Comparison of ENCODE assay signal across 19 cellular contexts in the genomic region with DNA sequence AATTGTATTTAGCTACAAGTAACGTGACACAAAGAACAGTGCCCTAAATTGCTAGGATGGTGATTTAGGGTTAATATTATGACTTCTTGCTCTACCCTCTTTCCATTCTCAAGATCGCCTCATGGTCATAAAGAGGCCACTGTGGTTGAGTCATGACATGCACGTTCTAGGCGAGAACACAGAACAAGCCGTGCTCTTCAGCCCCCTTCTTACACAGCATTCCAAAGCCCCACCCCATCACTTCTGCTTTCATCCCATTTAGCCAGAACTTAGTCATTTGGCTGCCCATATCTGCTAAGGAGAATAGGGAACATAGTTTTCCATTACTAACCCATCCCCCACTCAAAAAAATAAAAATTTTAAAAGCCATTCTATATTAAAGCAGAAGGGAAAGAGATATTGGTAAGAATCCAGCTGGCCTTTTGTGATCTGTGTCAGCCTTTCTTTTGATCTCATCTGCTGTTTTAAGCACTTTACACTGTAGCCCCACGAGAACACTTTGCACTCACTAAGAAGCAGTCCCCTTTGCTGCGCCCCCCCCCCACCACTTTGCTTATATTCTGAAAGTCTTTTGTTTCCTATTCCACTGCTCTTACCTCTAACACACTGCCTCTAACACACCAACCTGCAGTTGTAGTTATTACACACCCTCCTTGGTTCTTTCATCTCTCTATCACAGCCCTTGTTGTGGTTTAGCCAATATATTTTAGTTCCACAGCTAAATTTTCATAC. TPM values are rescaled to one million over a fixed set of nuclear protein-coding genes. Genes with fewer than 3 reads are reported as not detected.
A peak's percentile ranks its signal among the peaks of the same experiment; 100 is the strongest.
DNase-seq lines count a peak whose midpoint lies in the region; ATAC-seq and TF ChIP-seq lines count a peak whose summit lies in the region.
"Had no signal": no experiment of that assay in that cellular context is flagged by ENCODE, and none has a peak within 500 bp of the region (broad histone marks: within the 10 kb centered on the region; RNA-seq: fewer than 3 reads in every experiment).

No MANE protein-coding gene starts in this region.

- H3K4me3 ChIP-seq in foreskin fibroblast (ENCODE audit: low read depth in 1 of 2, low read length in 2 of 2) (no peak overlapping the region), prostate gland (no peak overlapping the region), osteoblast (ENCODE audit: insufficient read depth, low read length) (no peak overlapping the region)
- H3K4me3 ChIP-seq: gastrocnemius medialis, suprapubic skin had no signal

- H3K79me1 ChIP-seq in H9 (ENCODE audit: insufficient read depth, low read depth, low read length, poor library complexity, severe bottlenecking) = no peaks in the 10 kb centered on the region

- H3T11ph ChIP-seq in H9 (ENCODE audit: low read length) = no peak overlapping the region

- no peaks in the 10 kb centered on the region; the same call in 1 of the 2 replicates for H3K27me3 Mint-ChIP-seq in H9 (ENCODE audit: low read depth)

- no peak for TF ChIP-seq POLR2A in prostate gland (IDR thresholded peaks at IDR 0.05)

- H4K8ac ChIP-seq in H9 (replicated peaks; ENCODE audit: insufficient read length, low read depth, low read length) = no peak overlapping the region

- H3K18ac ChIP-seq in H9 (ENCODE audit: insufficient read length, low read depth, low read length) = no peak overlapping the region

- no peak overlapping the region for H3K27ac Mint-ChIP-seq in H9
- H3K27ac Mint-ChIP-seq: activated CD4-positive, alpha-beta T cell treated with anti-CD3 and anti-CD28 coated beads for 36 hours; activated T-cell treated with anti-CD3 and anti-CD28 coated beads, Interleukin-2, amount 50 U/mL, for 24 hours; T-cell had no signal

- no peak overlapping the region for H2AFZ ChIP-seq in osteoblast (ENCODE audit: low read length)
- no peak overlapping the region for H2AFZ ChIP-seq in H9 (ENCODE audit: low read length)

- no peak overlapping the region for H3K4me2 ChIP-seq in osteoblast (ENCODE audit: insufficient read depth, low read length)
- no peak overlapping the region for H3K4me2 ChIP-seq in H9 (ENCODE audit: insufficient read depth, insufficient read length, low read length)

- H4K91ac ChIP-seq in H9 (ENCODE audit: insufficient read length, low read depth, low read length) = no peak overlapping the region

- CTCF ChIA-PET in RWPE1 (lab: Yijun Ruan, JAX) = interaction anchor here (0.5 kb wide), 2 partner anchors 310 to 1241 kb away, joined by 3 to 4 read pairs; no protein-coding TSS in a partner anchor

- no peak overlapping the region for H4K5ac ChIP-seq in H9 (ENCODE audit: insufficient read length, low read depth, low read length)

- no peak overlapping the region for H3K4ac ChIP-seq in H9 (ENCODE audit: low read depth, low read length)

- no peaks in the 10 kb centered on the region for H3K23me2 ChIP-seq in H9 (ENCODE audit: insufficient read length, low read depth, low read length, poor library complexity, severe bottlenecking)

- H3K9me3 ChIP-seq in prostate gland (no peaks in the 10 kb centered on the region), osteoblast (ENCODE audit: low read depth, low read length) (no peaks in the 10 kb centered on the region), H9 (ENCODE audit: control insufficient read depth, low read depth, low read length) (no peaks in the 10 kb centered on the region)
- H3K9me3 ChIP-seq: gastrocnemius medialis, neutrophil, suprapubic skin had no signal

- H3K36me3 Mint-ChIP-seq in H9 (ENCODE audit: insufficient read depth in 1 of 3, low read depth in 3 of 3) = no peaks in the 10 kb centered on the region
- H3K36me3 Mint-ChIP-seq: T-cell had no signal

- H3K27me3 ChIP-seq in prostate gland (replicated peaks; ENCODE audit: insufficient read depth) = no peaks in the 10 kb centered on the region
- no peaks in the 10 kb centered on the region for H3K27me3 ChIP-seq in osteoblast (ENCODE audit: insufficient read depth, low read length)
- H3K27me3 ChIP-seq in H9 (ENCODE audit: insufficient read depth, low read length) = no peaks in the 10 kb centered on the region
- H3K27me3 ChIP-seq: gastrocnemius medialis, neutrophil, suprapubic skin had no signal

- H3K27ac ChIP-seq in RWPE1 (no peak overlapping the region), prostate gland (peak overlapping the region; percentile 2 to 11), osteoblast (ENCODE audit: low read depth, low read length) (no peak overlapping the region), H9 (ENCODE audit: insufficient read length, low read depth, low read length) (no peak overlapping the region)
- H3K27ac ChIP-seq: gastrocnemius medialis, neutrophil, suprapubic skin had no signal

- H2BK15ac ChIP-seq in H9 (ENCODE audit: low read depth, low read length) = no peak overlapping the region

- no peak overlapping the region for H3K9ac ChIP-seq in H9 (ENCODE audit: extremely low read depth, insufficient read length, low read length)

- no peak for TF ChIP-seq CTCF in RWPE1 (conservative IDR thresholded peaks at IDR 0.05; ENCODE audit: low read depth)
- no peak for TF ChIP-seq CTCF in foreskin fibroblast (IDR thresholded peaks at IDR 0.05; ENCODE audit: low read depth, low read length)
- TF ChIP-seq CTCF in prostate gland (IDR thresholded peaks at IDR 0.05) = no peak
- TF ChIP-seq CTCF in osteoblast (IDR thresholded peaks at IDR 0.05; ENCODE audit: extremely low read depth, low read depth, low read length) = no peak
- TF ChIP-seq CTCF in H9 (conservative IDR thresholded peaks at IDR 0.05) = no peak

- H3K79me2 ChIP-seq in osteoblast (ENCODE audit: insufficient read depth, low read length) (no peaks in the 10 kb centered on the region), H9 (ENCODE audit: insufficient read depth, low read length) (no peaks in the 10 kb centered on the region)

- H3K4me3 Mint-ChIP-seq in H9 = no peak overlapping the region
- H3K4me3 Mint-ChIP-seq: activated CD4-positive, alpha-beta T cell treated with anti-CD3 and anti-CD28 coated beads for 36 hours; activated T-cell treated with anti-CD3 and anti-CD28 coated beads, Interleukin-2, amount 50 U/mL, for 24 hours; T-cell had no signal

- H3K4me1 ChIP-seq in prostate gland (replicated peaks) (no peaks in the 10 kb centered on the region), osteoblast (ENCODE audit: insufficient read depth, low read length) (no peaks in the 10 kb centered on the region), H9 (ENCODE audit: insufficient read depth, low read length) (no peaks in the 10 kb centered on the region)
- H3K4me1 ChIP-seq: suprapubic skin had no signal

- WGBS in prostate gland = 28% methylated on average over 7 of the region's 7 CpGs
- no CpG with 5 or more reads among the region's 7 CpGs for WGBS in H9 (ENCODE audit: extremely low coverage, insufficient read length, low lambda C conversion rate)

- POLR2A ChIA-PET in RWPE1 (lab: Yijun Ruan, JAX; ENCODE audit: low non-redundant PET) = no interaction called here

- H3K9me3 Mint-ChIP-seq in H9 = no peaks in the 10 kb centered on the region
- H3K9me3 Mint-ChIP-seq: activated T-cell treated with anti-CD3 and anti-CD28 coated beads, Interleukin-2, amount 50 U/mL, for 24 hours; T-cell had no signal

- no peak overlapping the region for H2BK120ac ChIP-seq in H9 (ENCODE audit: low read depth, low read length, poor library complexity, severe bottlenecking)

- no peak overlapping the region for H2BK5ac ChIP-seq in H9 (ENCODE audit: insufficient read length, low read length)

- no peak for ATAC-seq in GM21360 (IDR thresholded peaks at IDR 0.05; ENCODE audit: unreplicated experiment)
- no peak for ATAC-seq in GM18873 (IDR thresholded peaks at IDR 0.05; ENCODE audit: low FRiP score, unreplicated experiment)
- ATAC-seq: activated CD4-positive, alpha-beta T cell treated with anti-CD3 and anti-CD28 coated beads for 36 hours; T-cell had no signal

- 0 out of 4 replicates have a peak, but pooled peaks cover 0 to 10% of the 10 kb centered on the region in 2 experiments for H3K4me1 Mint-ChIP-seq in H9
- H3K4me1 Mint-ChIP-seq: activated CD4-positive, alpha-beta T cell treated with anti-CD3 and anti-CD28 coated beads for 36 hours; T-cell had no signal

- H3K14ac ChIP-seq in H9 (ENCODE audit: insufficient read depth, low read length) = no peak overlapping the region; the same call in 1 of the 2 replicates

- H2BK12ac ChIP-seq in H9 (ENCODE audit: insufficient read length, low read depth, low read length) = no peak overlapping the region

- no peak overlapping the region for H2AK5ac ChIP-seq in H9 (ENCODE audit: insufficient read length, low read length)

- H3K56ac ChIP-seq in H9 (ENCODE audit: insufficient read length, low read depth, low read length) = no peak overlapping the region

- DNase-seq in COLO829 (ENCODE audit: low spot score) (peak; percentile 58), RWPE1 (ENCODE audit: low spot score) (peak; percentile 32), foreskin fibroblast (peak; percentile 16 to 76), prostate gland (ENCODE audit: low spot score) (no peak), osteoblast (ENCODE audit: insufficient read length, low spot score, missing footprints) (no peak), H9 (no peak)
- DNase-seq: ACHN; activated CD4-positive, alpha-beta T cell treated with anti-CD3 and anti-CD28 coated beads for 36 hours; activated T-cell treated with anti-CD3 and anti-CD28 coated beads, Interleukin-2, amount 50 U/mL, for 24 hours; amygdala; gastrocnemius medialis; IMR-90; kidney; NCI-H1105 treated with DMSO at 0.1 percent for 48 hours; T-cell had no signal

- no peak overlapping the region for H3K23ac ChIP-seq in H9 (ENCODE audit: insufficient read length, low read depth, low read length)

- H3K36me3 ChIP-seq in prostate gland (no peaks in the 10 kb centered on the region), osteoblast (ENCODE audit: insufficient read depth, low read length) (no peaks in the 10 kb centered on the region)
- H3K36me3 ChIP-seq: gastrocnemius medialis, neutrophil, suprapubic skin had no signal

- H4K20me1 ChIP-seq in osteoblast (ENCODE audit: insufficient read depth, low read length) = no peaks in the 10 kb centered on the region
- no peaks in the 10 kb centered on the region for H4K20me1 ChIP-seq in H9 (ENCODE audit: control insufficient read depth, insufficient read depth, insufficient read length)

- intact Hi-C loops in prostate gland (cut with DNase I) = no loop called here

- no peak overlapping the region for H2BK20ac ChIP-seq in H9 (ENCODE audit: low read depth, low read length, poor library complexity, severe bottlenecking)

RNA-seq across cellular contexts. Expression of a gene that starts 28.4 kb away (rescaled TPM):
- 10 to 100 TPM; 25.2 to 53.0 TPM for total RNA-seq in prostate gland
- 0.36 and 0.59 TPM in 2 replicates for total RNA-seq in osteoblast
- 0.37 TPM in 2 replicates for total RNA-seq in H9 (2021)
- total RNA-seq: activated CD4-positive, alpha-beta T cell treated with anti-CD3 and anti-CD28 coated beads for 36 hours; IMR-90 had no signal

Comparison
In these comparisons a context has a peak if more than half of its experiments do, and no peak if none do; other contexts are left out.
1. DNase-seq: peak in COLO829 (single experiment), RWPE1 (single experiment) and foreskin fibroblast (2 of 2); none in prostate gland (single experiment), osteoblast (single experiment) and H9 (single experiment).
2. H3K27ac ChIP-seq: peak in prostate gland (2 of 2); none in RWPE1 (single experiment), osteoblast (single experiment) and H9 (single experiment).
3. RNA of a gene that starts 28.4 kb away (total RNA-seq): 25.2 to 53.0 TPM in prostate gland; 0.37 TPM in H9 and 0.36 to 0.59 TPM in osteoblast; every median in the first group is over 10 times any median in the second.